Comparison of ENCODE assay signal across 8 cellular contexts in genomic region chr19:54448037-54448773, GRCh38. TPM values are rescaled to one million over a fixed set of nuclear protein-coding genes. Genes with fewer than 3 reads are reported as not detected.
A peak's percentile ranks its signal among the peaks of the same experiment; 100 is the strongest.
DNase-seq lines count a peak whose midpoint lies in the region; ATAC-seq and TF ChIP-seq lines count a peak whose summit lies in the region.

No MANE protein-coding gene starts in this region.

- peak overlapping the region; percentile 100 for H3K4me3 Mint-ChIP-seq in T-helper 2 cell treated with Interferon-gamma antibody and Interleukin-4, amounts not matched to agents 5 μg/mL and 100 μg/mL, for 36 hours

- peak overlapping the region; percentile 100 for H3K27ac Mint-ChIP-seq in T-helper 2 cell treated with Interferon-gamma antibody and Interleukin-4, amounts not matched to agents 5 μg/mL and 100 μg/mL, for 36 hours

- TF ChIP-seq CTCF in GM12864 (IDR thresholded peaks at IDR 0.05; ENCODE audit: low read depth, low read length, missing control alignments) = no peak
- no peak for TF ChIP-seq CTCF in kidney epithelial cell (IDR thresholded peaks at IDR 0.05; ENCODE audit: insufficient read depth, low read length, poor library complexity, severe bottlenecking)

- H3K9me3 Mint-ChIP-seq in T-helper 2 cell treated with Interferon-gamma antibody and Interleukin-4, amounts not matched to agents 5 μg/mL and 100 μg/mL, for 36 hours = no peaks in the 10 kb centered on the region

- H3K27me3 Mint-ChIP-seq in T-helper 2 cell treated with Interferon-gamma antibody and Interleukin-4, amounts not matched to agents 5 μg/mL and 100 μg/mL, for 36 hours (ENCODE audit: low read depth) = peaks cover 2% of the 10 kb centered on the region

- no peak for DNase-seq in GM12864 (ENCODE audit: low read depth)
- DNase-seq in HT1080 (ENCODE audit: low read depth) = peak; percentile 58
- peak; percentile 37 for DNase-seq in T-helper 2 cell treated with Interferon-gamma antibody and Interleukin-4, amounts not matched to agents 5 μg/mL and 100 μg/mL, for 36 hours (ENCODE audit: low spot score)
- DNase-seq in cerebellum (ENCODE audit: low spot score) = peak; percentile 73
- no peak for DNase-seq in kidney epithelial cell (ENCODE audit: low read depth)
- peak in 2 of 3 donors; percentile 32 to 34 for DNase-seq in stimulated activated CD4-positive, alpha-beta T cell treated with anti-CD3 and anti-CD28 coated beads, Interleukin-12 subunit alpha, Interleukin-12 subunit beta, amount 100 ng/mL, for 48 hours (ENCODE audit: low read depth in 2 of 3, low spot score in 1 of 3)

- peaks cover 55% of the 10 kb centered on the region for H3K36me3 Mint-ChIP-seq in T-helper 2 cell treated with Interferon-gamma antibody and Interleukin-4, amounts not matched to agents 5 μg/mL and 100 μg/mL, for 36 hours (ENCODE audit: low read depth)

- H3K27me3 ChIP-seq in kidney epithelial cell (ENCODE audit: control insufficient read depth, insufficient read depth, low read length) = no peaks in the 10 kb centered on the region

- peaks cover 6% of the 10 kb centered on the region for H3K36me3 ChIP-seq in kidney epithelial cell (ENCODE audit: control insufficient read depth, insufficient read depth, low read length)

- peaks cover 19% of the 10 kb centered on the region for H3K4me1 Mint-ChIP-seq in T-helper 2 cell treated with Interferon-gamma antibody and Interleukin-4, amounts not matched to agents 5 μg/mL and 100 μg/mL, for 36 hours (ENCODE audit: low read depth)

- H3K4me3 ChIP-seq in GM12864 (ENCODE audit: low read depth, low read length) (peak overlapping the region; percentile 91), kidney epithelial cell (ENCODE audit: low read depth, low read length) (peak overlapping the region; percentile 90)

- ATAC-seq in HG03469 (IDR thresholded peaks at IDR 0.05; ENCODE audit: unreplicated experiment) (no peak), HG03442 (IDR thresholded peaks at IDR 0.05; ENCODE audit: unreplicated experiment) (no peak)

RNA-seq across cellular contexts. Expression of gene LENG8, which starts 0.8 kb away (rescaled TPM):
- total RNA-seq in HT1080 (2014; rRNA removed; shearing (Covaris generic)) = 13.9 and 20.3 TPM in 2 replicates
- 18.3 and 22.0 TPM in 2 replicates for polyA plus RNA-seq in HT1080 (2015; cell fraction: cytosol; rRNA removed)
- polyA plus RNA-seq in HT1080 (2015; cell fraction: nucleus; rRNA removed) = 366 and 486 TPM in 2 replicates
- total RNA-seq in cerebellum (49.7 TPM), kidney epithelial cell (61.3 and 62.8 TPM in 2 replicates)

RNA-seq across cellular contexts. Expression of gene LENG9, which starts 15.4 kb away (rescaled TPM):
- total RNA-seq in HT1080 (2014; rRNA removed; shearing (Covaris generic)) = 5.4 and 6.5 TPM in 2 replicates
- polyA plus RNA-seq in HT1080 (2015; cell fraction: cytosol; rRNA removed) = 3.7 and 6.0 TPM in 2 replicates
- polyA plus RNA-seq in HT1080 (2015; cell fraction: nucleus; rRNA removed) = 3.9 and 6.1 TPM in 2 replicates
- total RNA-seq in cerebellum = 1.3 TPM
- total RNA-seq in kidney epithelial cell = 0.75 and 3.6 TPM in 2 replicates

RNA-seq across cellular contexts. Expression of gene CDC42EP5, which starts 24.9 kb away (rescaled TPM):
- total RNA-seq in HT1080 (2014; rRNA removed; shearing (Covaris generic)) = 1.7 and 1.8 TPM in 2 replicates
- 0.76 and 0.90 TPM in 2 replicates for polyA plus RNA-seq in HT1080 (2015; cell fraction: cytosol; rRNA removed)
- 0.34 and 0.65 TPM in 2 replicates for polyA plus RNA-seq in HT1080 (2015; cell fraction: nucleus; rRNA removed)
- total RNA-seq in cerebellum (3.9 TPM), kidney epithelial cell (21.4 and 24.4 TPM in 2 replicates)

RNA-seq across cellular contexts. Expression of gene TTYH1, which starts 32.9 kb away (rescaled TPM):
- total RNA-seq in HT1080 (2014; rRNA removed; shearing (Covaris generic)) = not detected in 2 replicates
- polyA plus RNA-seq in HT1080 (2015; cell fraction: cytosol; rRNA removed) = not detected in 2 replicates
- polyA plus RNA-seq in HT1080 (2015; cell fraction: nucleus; rRNA removed) = not detected in 2 replicates
- total RNA-seq in cerebellum (119 TPM), kidney epithelial cell (not detected in 2 replicates)

RNA-seq across cellular contexts. Expression of gene LAIR2, which starts 54.4 kb away (rescaled TPM):
- total RNA-seq in HT1080 (2014; rRNA removed; shearing (Covaris generic)) = not detected in 2 replicates
- polyA plus RNA-seq in HT1080 (2015; cell fraction: cytosol; rRNA removed) = not detected in 2 replicates
- polyA plus RNA-seq in HT1080 (2015; cell fraction: nucleus; rRNA removed) = not detected in 2 replicates
- total RNA-seq in cerebellum (not detected), kidney epithelial cell (not detected in 2 replicates)

Comparison
In these comparisons a context has a peak if more than half of its experiments do, and no peak if none do; other contexts are left out.
1. DNase-seq: peak in HT1080 (single experiment), T-helper 2 cell treated with Interferon-gamma antibody and Interleukin-4, amounts not matched to agents 5 μg/mL and 100 μg/mL, for 36 hours (single experiment), cerebellum (single experiment) and stimulated activated CD4-positive, alpha-beta T cell treated with anti-CD3 and anti-CD28 coated beads, Interleukin-12 subunit alpha, Interleukin-12 subunit beta, amount 100 ng/mL, for 48 hours (2 of 3); none in GM12864 (single experiment) and kidney epithelial cell (single experiment).